26 cellular contexts compared by ENCODE assay signal in genomic region chr1:178672434-178672833, GRCh38.
"Had no signal": no experiment of that assay in that cellular context is flagged by ENCODE, and none has a peak within 500 bp of the region (broad histone marks: within the 10 kb centered on the region; RNA-seq: fewer than 3 reads in every experiment).

No MANE protein-coding gene starts in this region.

- H3K9ac ChIP-seq: neural progenitor cell, parathyroid adenoma had no signal

- FAIRE-seq: small intestine, urothelium cell line had no signal

- ATAC-seq: natural killer cell; psoas muscle; right cardiac atrium; right lobe of liver; stimulated activated effector memory CD8-positive, alpha-beta T cell treated with anti-CD3 and anti-CD28 coated beads, Interleukin-12 subunit alpha, Interleukin-12 subunit beta, amount 100 ng/mL, for 72 hours; stimulated activated naive B cell treated with anti-CD40 and anti-IgM and Interleukin-4, amounts not matched to agents 10 μg/mL and 1 μg/mL and 100 μg/mL, for 72 hours had no signal

- H3K4me2 ChIP-seq: neural progenitor cell had no signal

- H3K36me3 ChIP-seq: neural progenitor cell, ovary, right lobe of liver, sigmoid colon, stomach, thoracic aorta, thyroid gland, tibial nerve, upper lobe of left lung, vagina had no signal

- DNase-seq: natural killer cell; occipital lobe; ovary; posterior cingulate gyrus; psoas muscle; right cardiac atrium; right lobe of liver; sigmoid colon; small intestine; stimulated activated CD4-positive, alpha-beta T cell treated with anti-CD3 and anti-CD28 coated beads, Interleukin-15, amount 100 ng/mL, for 24 hours; stimulated activated CD4-positive, alpha-beta T cell treated with anti-CD3 and anti-CD28 coated beads, Interleukin-2, amount 100 ng/mL, for 24 hours; stimulated activated CD4-positive, alpha-beta T cell treated with anti-CD3 and anti-CD28 coated beads, Interleukin-2, amount 100 ng/mL, for 48 hours; stimulated activated CD4-positive, alpha-beta T cell treated with anti-CD3 and anti-CD28 coated beads, Interleukin-4, amount 100 ng/mL, for 24 hours; stimulated activated naive B cell treated with anti-CD40 and anti-IgM and Interleukin-4, amounts not matched to agents 10 μg/mL and 1 μg/mL and 100 μg/mL, for 72 hours; stimulated activated naive CD4-positive, alpha-beta T cell treated with Interleukin-2 at 50 U/mL for 16 hours; stomach; thyroid gland; trophoblast cell; upper lobe of left lung had no signal

- H2AFZ ChIP-seq: neural progenitor cell, parathyroid adenoma had no signal

- H3K9me3 ChIP-seq: ovary, psoas muscle, right lobe of liver, thoracic aorta, thyroid gland, vagina had no signal

- H3K27me3 ChIP-seq: neural progenitor cell, ovary, right lobe of liver, sigmoid colon, stomach, thyroid gland, tibial nerve, upper lobe of left lung, vagina had no signal

- H3K4me1 ChIP-seq: neural progenitor cell, parathyroid adenoma, psoas muscle, sigmoid colon, stomach, thyroid gland, tibial nerve, upper lobe of left lung, vagina had no signal

- H3K27ac ChIP-seq: neural progenitor cell, ovary, parathyroid adenoma, psoas muscle, right lobe of liver, sigmoid colon, stomach, thoracic aorta, thyroid gland, tibial nerve, upper lobe of left lung, vagina had no signal

- H3K79me2 ChIP-seq: parathyroid adenoma had no signal

- H3K4me3 ChIP-seq: neural progenitor cell, ovary, psoas muscle, right lobe of liver, sigmoid colon, stomach, thoracic aorta, thyroid gland, tibial nerve, upper lobe of left lung, vagina had no signal
